In the genomic region with DNA sequence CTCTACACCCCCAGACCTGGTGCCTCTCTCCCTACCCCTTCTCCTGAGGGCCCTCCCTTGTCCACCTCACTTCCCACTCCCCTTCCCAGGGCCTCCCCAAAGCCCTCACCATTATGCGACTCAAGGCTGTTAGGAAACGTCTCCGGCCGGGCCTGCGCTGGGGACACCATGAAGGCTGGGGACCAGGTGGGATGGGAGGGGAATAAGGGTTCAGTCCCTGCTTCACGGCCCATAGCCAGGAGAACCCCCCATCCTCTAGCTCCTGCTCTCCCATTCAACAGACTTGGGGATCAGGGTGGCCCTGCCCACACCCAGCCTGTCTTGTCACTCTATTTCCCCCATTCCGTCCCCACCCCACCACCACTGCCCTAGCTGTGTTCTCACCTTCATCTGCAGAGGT, we compare ENCODE assay signal across 18 cellular contexts. TPM values are rescaled to one million over a fixed set of nuclear protein-coding genes. Genes with fewer than 3 reads are reported as not detected.
"Had no signal": no experiment of that assay in that cellular context is flagged by ENCODE, and none has a peak within 500 bp of the region (broad histone marks: within the 10 kb centered on the region; RNA-seq: fewer than 3 reads in every experiment).

No MANE protein-coding gene starts in this region.

- ATAC-seq: activated CD8-positive, alpha-beta T cell treated with anti-CD3 and anti-CD28 coated beads, Interleukin-2, amount 10 ng/mL, durations not matched to agents 7 days and 5 days; foreskin keratinocyte; left cardiac atrium; natural killer cell had no signal

- H3K27me3 ChIP-seq: ascending aorta, foreskin keratinocyte, tibial artery, uterus had no signal

- H3K9ac ChIP-seq: parathyroid adenoma had no signal

- H3K36me3 Mint-ChIP-seq: natural killer cell had no signal

- H3K9me3 Mint-ChIP-seq: activated naive CD8-positive, alpha-beta T cell treated with anti-CD3 and anti-CD28 coated beads, Interleukin-2, amount 10 ng/mL, durations not matched to agents 7 days and 5 days; natural killer cell had no signal

- H3K36me3 ChIP-seq: uterus had no signal

- H3K27ac Mint-ChIP-seq: activated naive CD8-positive, alpha-beta T cell treated with anti-CD3 and anti-CD28 coated beads, Interleukin-2, amount 10 ng/mL, durations not matched to agents 7 days and 5 days had no signal

- H3K4me1 ChIP-seq: uterus had no signal

- H3K27me3 Mint-ChIP-seq: activated naive CD8-positive, alpha-beta T cell treated with anti-CD3 and anti-CD28 coated beads, Interleukin-2, amount 10 ng/mL, durations not matched to agents 7 days and 5 days had no signal

- DNase-seq: activated CD4-positive, alpha-beta T cell treated with anti-CD3 and anti-CD28 coated beads for 48 hours; activated CD8-positive, alpha-beta T cell treated with anti-CD3 and anti-CD28 coated beads, Interleukin-2, amount 10 ng/mL, durations not matched to agents 7 days and 5 days; activated effector memory CD4-positive, alpha-beta T cell treated with anti-CD3 and anti-CD28 coated beads, Interleukin-2, amount 50 U/mL, for 16 hours; activated naive CD8-positive, alpha-beta T cell treated with anti-CD3 and anti-CD28 coated beads, Interleukin-2, amount 10 ng/mL, durations not matched to agents 7 days and 5 days; effector CD4-positive, alpha-beta T cell; foreskin keratinocyte; head of caudate nucleus; left cardiac atrium; natural killer cell; stimulated activated CD4-positive, alpha-beta T cell treated with anti-CD3 and anti-CD28 coated beads, Interleukin-4, amount 100 ng/mL, for 4 hours; T-helper 1 cell; tibial artery; uterus; WERI-Rb-1 had no signal

- H3K27ac ChIP-seq: ascending aorta, foreskin keratinocyte, parathyroid adenoma, tibial artery, uterus, WERI-Rb-1 had no signal

- H3K4me3 Mint-ChIP-seq: natural killer cell had no signal

- H3K4me3 ChIP-seq: ascending aorta, skin epidermis, tibial artery, uterus had no signal

- H2AFZ ChIP-seq: parathyroid adenoma had no signal

- H3K9me3 ChIP-seq: ascending aorta, tibial artery, uterus had no signal

RNA-seq across cellular contexts. Expression of a gene that starts 9.3 kb away (rescaled TPM):
- total RNA-seq: endothelial cell of umbilical vein had no signal
